In genomic region chr9:130707225-130707976, GRCh38 we compare ENCODE assay signal across 8 cellular contexts. TPM values are rescaled to one million over a fixed set of nuclear protein-coding genes. Genes with fewer than 3 reads are reported as not detected.
DNase-seq lines count a peak whose midpoint lies in the region; ATAC-seq and TF ChIP-seq lines count a peak whose summit lies in the region.

No MANE protein-coding gene starts in this region.

- peaks cover 14 to 21% of the 10 kb centered on the region in 2 donors for H3K36me3 Mint-ChIP-seq in activated naive CD4-positive, alpha-beta T cell treated with anti-CD3 and anti-CD28 coated beads, Interleukin-2, amount 50 U/mL, for 72 hours

- peak; percentile 64 to 65 for ATAC-seq in activated naive CD4-positive, alpha-beta T cell treated with anti-CD3 and anti-CD28 coated beads, Interleukin-2, amount 50 U/mL, for 72 hours
- no peak for ATAC-seq in left ventricle myocardium superior
- ATAC-seq in HG02610 (IDR thresholded peaks at IDR 0.05; ENCODE audit: unreplicated experiment): no peak

- H3K4me1 ChIP-seq in spleen: peaks cover 0 to 17% (median 7%) of the 10 kb centered on the region in 6 donors

- peak; percentile 57 for DNase-seq in D341Med (ENCODE audit: low spot score)
- peak; percentile 58 for DNase-seq in LoVo (ENCODE audit: low spot score)
- peak; percentile 36 for DNase-seq in SKM-1 (lab: John Stamatoyannopoulos, UW; ENCODE audit: unreplicated experiment)
- DNase-seq in activated naive CD4-positive, alpha-beta T cell treated with anti-CD3 and anti-CD28 coated beads, Interleukin-2, amount 50 U/mL, for 72 hours (ENCODE audit: low spot score in 2 of 2): peak in 1 of 2 donors; percentile 71
- DNase-seq in left ventricle myocardium superior: peak; percentile 61
- DNase-seq in spleen: no peak
- no peak for DNase-seq in occipital lobe (lab: John Stamatoyannopoulos, UW)

- H3K9me3 Mint-ChIP-seq in activated naive CD4-positive, alpha-beta T cell treated with anti-CD3 and anti-CD28 coated beads, Interleukin-2, amount 50 U/mL, for 72 hours: no peaks in the 10 kb centered on the region

- H3K4me3 ChIP-seq in spleen: no peak overlapping the region

- no peak for TF ChIP-seq POLR2A in spleen (IDR thresholded peaks at IDR 0.05)

- no peaks in the 10 kb centered on the region for H3K9me3 ChIP-seq in spleen

- H3K27ac ChIP-seq in spleen: no peak overlapping the region

- TF ChIP-seq CTCF in spleen (IDR thresholded peaks at IDR 0.05 in 8 of 11, conservative IDR thresholded peaks at IDR 0.05 in 3 of 11): peak; percentile 40 to 80 (median 72)

- H3K27ac Mint-ChIP-seq in activated naive CD4-positive, alpha-beta T cell treated with anti-CD3 and anti-CD28 coated beads, Interleukin-2, amount 50 U/mL, for 72 hours: peak overlapping the region in 1 of 2 donors; percentile 65

- intact Hi-C loops in left ventricle myocardium superior (cut with micrococcal nuclease): loop anchor here (10.0 kb wide), 1 partner anchor 337 kb away; no protein-coding TSS in a partner anchor
- intact Hi-C loops in spleen (cut with DNase I; ENCODE audit: low total_unique reads): loop anchor here (10.0 kb wide), 1 partner anchor 237 kb away; no protein-coding TSS in a partner anchor

- no peaks in the 10 kb centered on the region for H3K27me3 ChIP-seq in spleen (replicated peaks in 1 of 7)

- 47 to 56% (median 52%) methylated on average over 9 of the region's 9 CpGs for WGBS in spleen, 5 donors

- H3K36me3 ChIP-seq in spleen: peaks cover 4 to 41% (median 30%) of the 10 kb centered on the region in 6 donors

RNA-seq across cellular contexts. Expression of gene EXOSC2, which starts 13.8 kb away (rescaled TPM):
- 10 to 100 TPM; 68.8 to 84.8 TPM for total RNA-seq in activated naive CD4-positive, alpha-beta T cell treated with anti-CD3 and anti-CD28 coated beads, Interleukin-2, amount 50 U/mL, for 72 hours
- total RNA-seq in left ventricle myocardium superior (12.5 TPM), spleen (10 to 100 TPM; 23.8 to 34.6 (median 26.1) TPM), occipital lobe (53.5 TPM)
- 10 to 100 TPM; 16.9 to 22.8 (median 17.2) TPM for polyA plus RNA-seq in spleen

RNA-seq across cellular contexts. Expression of gene PRDM12, which starts 43.0 kb away (rescaled TPM):
- total RNA-seq in activated naive CD4-positive, alpha-beta T cell treated with anti-CD3 and anti-CD28 coated beads, Interleukin-2, amount 50 U/mL, for 72 hours: not detected
- total RNA-seq in left ventricle myocardium superior (not detected), spleen (not detected), occipital lobe (not detected)
- polyA plus RNA-seq in spleen: under 1 TPM in 2 of 3 donors, not detected in 1; 0.06 to 0.07 TPM

Comparison
In these comparisons a context has a peak if more than half of its experiments do, and no peak if none do; other contexts are left out.
1. DNase-seq: peak in D341Med (single experiment), LoVo (single experiment), SKM-1 (single experiment) and left ventricle myocardium superior (single experiment); none in spleen (single experiment) and occipital lobe (single experiment).
2. ATAC-seq: peak in activated naive CD4-positive, alpha-beta T cell treated with anti-CD3 and anti-CD28 coated beads, Interleukin-2, amount 50 U/mL, for 72 hours (2 of 2); none in left ventricle myocardium superior (single experiment) and HG02610 (single experiment).